In the genomic region with DNA sequence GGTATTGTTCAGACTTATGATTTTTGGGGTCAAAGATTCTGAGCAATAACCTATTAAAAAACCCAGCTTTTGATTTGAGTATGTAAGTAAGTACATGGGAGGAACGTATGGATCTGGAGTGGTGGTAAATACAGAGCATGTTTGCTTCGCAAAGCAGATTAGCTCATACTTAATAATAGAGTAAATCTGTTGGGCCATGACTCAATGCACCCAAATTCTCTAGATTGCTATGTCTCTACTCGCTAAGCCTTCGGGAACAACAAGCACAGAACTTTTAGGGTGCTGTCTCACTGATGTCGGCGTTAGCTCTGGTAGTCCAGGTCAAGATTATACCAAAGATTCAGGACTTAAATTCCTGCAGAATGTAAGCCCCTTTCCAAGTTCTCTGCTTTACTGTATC, we compare ENCODE assay signal across 8 cellular contexts. TPM values are rescaled to one million over a fixed set of nuclear protein-coding genes. Genes with fewer than 3 reads are reported as not detected.
DNase-seq lines count a peak whose midpoint lies in the region; TF ChIP-seq lines count a peak whose summit lies in the region.

No MANE protein-coding gene starts in this region.

- no peak for TF ChIP-seq EP300 in sigmoid colon (IDR thresholded peaks at IDR 0.05)

- DNase-seq in RKO (ENCODE audit: low spot score) (peak; percentile 86), esophagus squamous epithelium (lab: John Stamatoyannopoulos, UW) (no peak), sigmoid colon (no peak), putamen (ENCODE audit: low spot score) (no peak), iPS-NIHi11 (ENCODE audit: low spot score) (no peak), NCI-H748 (lab: John Stamatoyannopoulos, UW; ENCODE audit: unreplicated experiment) (no peak)
- no peak for DNase-seq in activated CD4-positive, CD25-positive, alpha-beta regulatory T cell (lab: John Stamatoyannopoulos, UW)

- TF ChIP-seq CTCF in esophagus squamous epithelium (IDR thresholded peaks at IDR 0.05) (no peak), sigmoid colon (IDR thresholded peaks at IDR 0.05) (no peak)

- H3K9me3 ChIP-seq in ES-I3 (ENCODE audit: control insufficient read depth, insufficient read depth, low read length) = no peaks in the 10 kb centered on the region
- H3K9me3 ChIP-seq in esophagus squamous epithelium = no peaks in the 10 kb centered on the region
- no peaks in the 10 kb centered on the region for H3K9me3 ChIP-seq in sigmoid colon

- peaks cover 0 to 19% (median 0%) of the 10 kb centered on the region in 4 donors for H3K27me3 ChIP-seq in esophagus squamous epithelium
- H3K27me3 ChIP-seq in sigmoid colon = no peaks in the 10 kb centered on the region

- TF ChIP-seq POLR2A in esophagus squamous epithelium (IDR thresholded peaks at IDR 0.05) (no peak), sigmoid colon (IDR thresholded peaks at IDR 0.05) (no peak)

- peak overlapping the region; percentile 76 to 89 (median 84) for H3K27ac ChIP-seq in esophagus squamous epithelium
- peak overlapping the region; percentile 83 to 87 (median 86) for H3K27ac ChIP-seq in sigmoid colon

- 56 to 64% methylated on average over 6 of the region's 6 CpGs for WGBS in esophagus squamous epithelium, 2 donors
- WGBS in sigmoid colon, 2 donors = 76 to 77% methylated on average over 6 of the region's 6 CpGs

- peak overlapping the region; percentile 95 for H3K9ac ChIP-seq in ES-I3 (ENCODE audit: low read depth, low read length)

- H3K36me3 ChIP-seq in ES-I3 (ENCODE audit: insufficient read depth, low read length) (no peaks in the 10 kb centered on the region), esophagus squamous epithelium (peaks cover 0 to 4% (median 0%) of the 10 kb centered on the region in 3 donors), sigmoid colon (peaks cover 0 to 8% (median under 1%) of the 10 kb centered on the region in 4 donors)

- H3K4me1 ChIP-seq in ES-I3 (ENCODE audit: insufficient read depth, low read length) = peaks cover 10% of the 10 kb centered on the region; the same call in 1 of the 2 replicates
- H3K4me1 ChIP-seq in esophagus squamous epithelium = peaks cover 4 to 31% (median 6%) of the 10 kb centered on the region in 3 donors
- H3K4me1 ChIP-seq in sigmoid colon = peaks cover 0 to 29% (median 20%) of the 10 kb centered on the region in 4 donors

- H3K4me3 ChIP-seq in esophagus squamous epithelium (peak overlapping the region in 3 of 4 donors; percentile 70 to 87 (median 82)), sigmoid colon (peak overlapping the region; percentile 62 to 93 (median 86))

- intact Hi-C loops in esophagus squamous epithelium (cut with DNase I) = no loop called here
- intact Hi-C loops in sigmoid colon (cut with DNase I) = no loop called here

RNA-seq across cellular contexts. Expression of gene MINPP1, which starts 0.8 kb away (rescaled TPM):
- 1 to 10 TPM; 2.3 to 9.4 (median 6.9) TPM for total RNA-seq in esophagus squamous epithelium
- 10 to 100 TPM in 3 of 4 donors, 1 to 10 TPM in 1; 9.2 to 20.9 (median 11.0) TPM for total RNA-seq in sigmoid colon
- 10 to 100 TPM in 2 of 3 donors, 1 to 10 TPM in 1; 4.2 to 15.1 (median 14.1) TPM for polyA plus RNA-seq in sigmoid colon
